Comparison of ENCODE assay signal across 16 cellular contexts in the genomic region with DNA sequence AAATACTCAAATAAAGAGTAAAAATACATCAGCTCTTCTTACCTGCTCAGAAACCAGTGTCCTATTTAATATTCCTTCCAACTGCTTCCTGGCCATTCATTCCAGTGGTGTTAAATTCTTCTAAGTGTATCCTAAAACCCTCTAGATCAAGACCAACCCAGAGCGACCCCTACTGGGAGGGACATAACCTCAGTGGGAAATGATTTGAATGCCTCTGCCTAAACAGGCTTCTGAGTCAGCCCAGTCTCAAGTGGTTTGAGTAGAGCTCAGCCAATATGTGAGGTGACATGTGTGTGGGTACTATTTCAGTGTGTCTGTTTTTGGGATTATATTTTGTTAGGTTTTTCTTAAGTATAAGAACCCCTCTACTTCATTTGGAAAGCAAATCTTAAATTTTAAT.
DNase-seq lines count a peak whose midpoint lies in the region; TF ChIP-seq lines count a peak whose summit lies in the region.
"Had no signal": no experiment of that assay in that cellular context is flagged by ENCODE, and none has a peak within 500 bp of the region (broad histone marks: within the 10 kb centered on the region; RNA-seq: fewer than 3 reads in every experiment).

No MANE protein-coding gene starts in this region.

- TF ChIP-seq EP300 in esophagus muscularis mucosa (IDR thresholded peaks at IDR 0.05), result no peak

- no peak overlapping the region for H3K9ac ChIP-seq in OCI-LY1 (ENCODE audit: low read length)
- H3K9ac ChIP-seq: BLaER1 treated with 17β-estradiol and CSF1 and Interleukin-3, amounts not matched to agents 10 nM and 100 nM had no signal

- TF ChIP-seq CTCF in AG10803 (conservative IDR thresholded peaks at IDR 0.05; ENCODE audit: low read length) (peak; percentile 42), GM13977 (IDR thresholded peaks at IDR 0.05; ENCODE audit: extremely low read depth, insufficient read depth, missing control alignments) (peak; percentile 21), OCI-LY1 (IDR thresholded peaks at IDR 0.05; ENCODE audit: low read length) (peak; percentile 26), endothelial cell (IDR thresholded peaks at IDR 0.05; ENCODE audit: unreplicated experiment) (no peak), esophagus muscularis mucosa (IDR thresholded peaks at IDR 0.05) (no peak)

- H3K36me3 ChIP-seq in OCI-LY1 (ENCODE audit: insufficient read depth, low read length), result no peaks in the 10 kb centered on the region
- H3K36me3 ChIP-seq in esophagus muscularis mucosa, result no peaks in the 10 kb centered on the region
- H3K36me3 ChIP-seq: BLaER1 treated with 17β-estradiol and CSF1 and Interleukin-3, amounts not matched to agents 10 nM and 100 nM had no signal

- H4K20me1 ChIP-seq in OCI-LY1 (ENCODE audit: insufficient read depth, low read length), result no peaks in the 10 kb centered on the region
- H4K20me1 ChIP-seq: BLaER1 treated with 17β-estradiol and CSF1 and Interleukin-3, amounts not matched to agents 10 nM and 100 nM had no signal

- H3K79me2 ChIP-seq in OCI-LY1 (ENCODE audit: insufficient read depth, low read length), result no peaks in the 10 kb centered on the region

- peaks cover 1% of the 10 kb centered on the region for H3K27me3 Mint-ChIP-seq in endothelial cell (ENCODE audit: unreplicated experiment)
- H3K27me3 Mint-ChIP-seq in activated T-helper 1 cell treated with anti-CD3 and anti-CD28 coated beads, Interleukin-12 subunit alpha, Interleukin-12 subunit beta, Interleukin-2, Interleukin-4 antibody, amounts not matched to agents 30 ng/mL and 10 ng/mL and 1 ng/mL, durations not matched to agents 14 hours and 24 hours and 36 hours (ENCODE audit: insufficient read depth), result no peaks in the 10 kb centered on the region
- H3K27me3 Mint-ChIP-seq: stimulated activated naive CD8-positive, alpha-beta T cell treated with anti-CD3 and anti-CD28 coated beads, Interleukin-15, amount 100 ng/mL, for 72 hours had no signal

- H3K27ac ChIP-seq in OCI-LY1 (ENCODE audit: low read depth, low read length, poor library complexity, severe bottlenecking) (no peak overlapping the region), esophagus muscularis mucosa (replicated peaks in 1 of 4) (no peak overlapping the region)
- H3K27ac ChIP-seq: BLaER1 treated with 17β-estradiol and CSF1 and Interleukin-3, amounts not matched to agents 10 nM and 100 nM; VCaP had no signal

- H3K9me3 ChIP-seq in OCI-LY1 (ENCODE audit: low read length), result no peaks in the 10 kb centered on the region
- peaks cover 0 to 6% (median 0%) of the 10 kb centered on the region in 4 donors for H3K9me3 ChIP-seq in esophagus muscularis mucosa
- H3K9me3 ChIP-seq: mucosa of descending colon had no signal

- H3K36me3 Mint-ChIP-seq in endothelial cell (ENCODE audit: low read depth, unreplicated experiment), result no peaks in the 10 kb centered on the region
- H3K36me3 Mint-ChIP-seq in activated T-helper 1 cell treated with anti-CD3 and anti-CD28 coated beads, Interleukin-12 subunit alpha, Interleukin-12 subunit beta, Interleukin-2, Interleukin-4 antibody, amounts not matched to agents 30 ng/mL and 10 ng/mL and 1 ng/mL, durations not matched to agents 14 hours and 24 hours and 36 hours (ENCODE audit: low read depth), result no peaks in the 10 kb centered on the region

- H3K9me3 Mint-ChIP-seq in endothelial cell (ENCODE audit: unreplicated experiment), result no peaks in the 10 kb centered on the region
- H3K9me3 Mint-ChIP-seq in activated T-helper 1 cell treated with anti-CD3 and anti-CD28 coated beads, Interleukin-12 subunit alpha, Interleukin-12 subunit beta, Interleukin-2, Interleukin-4 antibody, amounts not matched to agents 30 ng/mL and 10 ng/mL and 1 ng/mL, durations not matched to agents 14 hours and 24 hours and 36 hours, result peaks cover 13% of the 10 kb centered on the region

- H3K4me1 ChIP-seq in OCI-LY1 (ENCODE audit: insufficient read depth, low read length, severe bottlenecking), result no peaks in the 10 kb centered on the region
- no peaks in the 10 kb centered on the region for H3K4me1 ChIP-seq in esophagus muscularis mucosa
- H3K4me1 ChIP-seq: BLaER1 treated with 17β-estradiol and CSF1 and Interleukin-3, amounts not matched to agents 10 nM and 100 nM had no signal

- H3F3A ChIP-seq in OCI-LY1 (ENCODE audit: insufficient read depth, low read length), result no peaks in the 10 kb centered on the region

- no peak overlapping the region for H3K4me3 Mint-ChIP-seq in endothelial cell (ENCODE audit: unreplicated experiment)
- H3K4me3 Mint-ChIP-seq in activated T-helper 1 cell treated with anti-CD3 and anti-CD28 coated beads, Interleukin-12 subunit alpha, Interleukin-12 subunit beta, Interleukin-2, Interleukin-4 antibody, amounts not matched to agents 30 ng/mL and 10 ng/mL and 1 ng/mL, durations not matched to agents 14 hours and 24 hours and 36 hours, result no peak overlapping the region
- H3K4me3 Mint-ChIP-seq: stimulated activated naive CD8-positive, alpha-beta T cell treated with anti-CD3 and anti-CD28 coated beads, Interleukin-15, amount 100 ng/mL, for 72 hours had no signal

- 36% methylated on average over 1 of the region's 1 CpG for WGBS in esophagus muscularis mucosa

- in situ Hi-C loops in GM13977 (cut with MboI; ENCODE audit: low pct_unique_long_range_greater_than_20kb, low sequenced_read_pairs, unreplicated experiment), result no loop called here

- H3K27me3 ChIP-seq in OCI-LY1 (ENCODE audit: insufficient read depth, low read length), result no peaks in the 10 kb centered on the region
- no peaks in the 10 kb centered on the region for H3K27me3 ChIP-seq in esophagus muscularis mucosa

- no peaks in the 10 kb centered on the region for H3K4me1 Mint-ChIP-seq in endothelial cell (ENCODE audit: unreplicated experiment)
- H3K4me1 Mint-ChIP-seq in activated T-helper 1 cell treated with anti-CD3 and anti-CD28 coated beads, Interleukin-12 subunit alpha, Interleukin-12 subunit beta, Interleukin-2, Interleukin-4 antibody, amounts not matched to agents 30 ng/mL and 10 ng/mL and 1 ng/mL, durations not matched to agents 14 hours and 24 hours and 36 hours (ENCODE audit: low read depth), result no peaks in the 10 kb centered on the region
- H3K4me1 Mint-ChIP-seq: stimulated activated naive CD8-positive, alpha-beta T cell treated with anti-CD3 and anti-CD28 coated beads, Interleukin-15, amount 100 ng/mL, for 72 hours had no signal

- H3K4me3 ChIP-seq in AG10803 (ENCODE audit: low read length) (no peak overlapping the region), OCI-LY1 (ENCODE audit: low read depth, low read length, poor library complexity, severe bottlenecking) (no peak overlapping the region), esophagus muscularis mucosa (no peak overlapping the region)
- H3K4me3 ChIP-seq: BLaER1 treated with 17β-estradiol and CSF1 and Interleukin-3, amounts not matched to agents 10 nM and 100 nM; mucosa of descending colon had no signal

- no peaks in the 10 kb centered on the region for H3K9me2 ChIP-seq in OCI-LY1 (ENCODE audit: low read depth, low read length)

- no peak overlapping the region for H3K4me2 ChIP-seq in OCI-LY1 (ENCODE audit: low read length)
- H3K4me2 ChIP-seq: BLaER1 treated with 17β-estradiol and CSF1 and Interleukin-3, amounts not matched to agents 10 nM and 100 nM had no signal

- no peak overlapping the region for H2AFZ ChIP-seq in OCI-LY1 (ENCODE audit: low read length)

- DNase-seq in AG10803 (ENCODE audit: low read depth) (peak; percentile 56), GM13977 (ENCODE audit: low spot score) (no peak), endothelial cell (ENCODE audit: low spot score) (peak; percentile 3), NCI-H345 (lab: John Stamatoyannopoulos, UW) (no peak), esophagus muscularis mucosa (ENCODE audit: extremely low spot score) (no peak)
- DNase-seq in stimulated activated CD4-positive, alpha-beta T cell treated with anti-CD3 and anti-CD28 coated beads, Interleukin-2, amount 100 ng/mL, for 48 hours, result no peak
- DNase-seq in activated T-helper 1 cell treated with anti-CD3 and anti-CD28 coated beads, Interleukin-12 subunit alpha, Interleukin-12 subunit beta, Interleukin-2, Interleukin-4 antibody, amounts not matched to agents 30 ng/mL and 10 ng/mL and 1 ng/mL, durations not matched to agents 14 hours and 24 hours and 36 hours (ENCODE audit: low spot score), result no peak
- DNase-seq: anterior cingulate cortex; NCI-H1694; RPMI8226; stimulated activated CD4-positive, alpha-beta T cell treated with anti-CD3 and anti-CD28 coated beads, Interleukin-4, amount 100 ng/mL, for 24 hours; stimulated activated naive CD8-positive, alpha-beta T cell treated with anti-CD3 and anti-CD28 coated beads, Interleukin-15, amount 100 ng/mL, for 72 hours had no signal

- H3K27ac Mint-ChIP-seq in endothelial cell (ENCODE audit: unreplicated experiment), result no peak overlapping the region
- H3K27ac Mint-ChIP-seq in activated T-helper 1 cell treated with anti-CD3 and anti-CD28 coated beads, Interleukin-12 subunit alpha, Interleukin-12 subunit beta, Interleukin-2, Interleukin-4 antibody, amounts not matched to agents 30 ng/mL and 10 ng/mL and 1 ng/mL, durations not matched to agents 14 hours and 24 hours and 36 hours, result no peak overlapping the region
- H3K27ac Mint-ChIP-seq: stimulated activated naive CD8-positive, alpha-beta T cell treated with anti-CD3 and anti-CD28 coated beads, Interleukin-15, amount 100 ng/mL, for 72 hours had no signal

- TF ChIP-seq POLR2A in esophagus muscularis mucosa (IDR thresholded peaks at IDR 0.05; ENCODE audit: low read depth), result no peak

- intact Hi-C loops in esophagus muscularis mucosa (cut with DNase I), result no loop called here
- intact Hi-C loops in activated T-helper 1 cell treated with anti-CD3 and anti-CD28 coated beads, Interleukin-12 subunit alpha, Interleukin-12 subunit beta, Interleukin-2, Interleukin-4 antibody, amounts not matched to agents 30 ng/mL and 10 ng/mL and 1 ng/mL, durations not matched to agents 14 hours and 24 hours and 36 hours (cut with micrococcal nuclease), result no loop called here

Comparison
In these comparisons a context has a peak if more than half of its experiments do, and no peak if none do; other contexts are left out.
1. DNase-seq: peak in AG10803 (single experiment) and endothelial cell (single experiment); none in GM13977 (single experiment), NCI-H345 (single experiment), esophagus muscularis mucosa (single experiment), stimulated activated CD4-positive, alpha-beta T cell treated with anti-CD3 and anti-CD28 coated beads, Interleukin-2, amount 100 ng/mL, for 48 hours (0 of 2) and activated T-helper 1 cell treated with anti-CD3 and anti-CD28 coated beads, Interleukin-12 subunit alpha, Interleukin-12 subunit beta, Interleukin-2, Interleukin-4 antibody, amounts not matched to agents 30 ng/mL and 10 ng/mL and 1 ng/mL, durations not matched to agents 14 hours and 24 hours and 36 hours (single experiment).
2. CTCF ChIP-seq: peak in AG10803 (single experiment), GM13977 (single experiment) and OCI-LY1 (single experiment); none in endothelial cell (single experiment) and esophagus muscularis mucosa (0 of 3).